Comparison of ENCODE assay signal across 29 cellular contexts in the genomic region with DNA sequence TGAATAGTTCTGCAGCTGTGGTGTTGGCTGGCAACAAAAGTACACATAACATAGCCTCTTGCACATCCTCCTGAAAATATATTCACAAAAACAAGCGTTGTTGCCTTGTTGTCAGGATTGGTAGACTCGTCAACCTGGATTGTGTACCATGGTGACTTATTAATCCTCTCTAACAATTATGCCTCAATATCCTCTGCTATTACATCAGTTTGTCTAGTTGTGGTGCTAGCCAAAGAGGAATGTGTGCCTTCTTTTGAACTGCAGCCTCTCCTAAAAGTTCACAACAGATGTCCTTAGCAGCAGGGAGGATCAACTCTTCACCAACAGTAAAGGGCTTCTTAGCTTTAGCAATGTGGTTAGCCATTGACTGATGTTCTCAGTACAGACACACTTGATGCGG.
"Had no signal": no experiment of that assay in that cellular context is flagged by ENCODE, and none has a peak within 500 bp of the region (broad histone marks: within the 10 kb centered on the region; RNA-seq: fewer than 3 reads in every experiment).

No MANE protein-coding gene starts in this region.

- H3K9me3 ChIP-seq: adrenal gland, ascending aorta, gastrocnemius medialis, left lung, lower lobe of right lung, mucosa of descending colon, ovary, psoas muscle, right atrium auricular region, testis, uterus had no signal

- H3K4me3 Mint-ChIP-seq: activated B cell treated with CpG ODN at 0.5 μM for 24 hours; activated CD8-positive, alpha-beta memory T cell treated with anti-CD3 and anti-CD28 coated beads, Interleukin-2, amount 10 ng/mL, durations not matched to agents 7 days and 5 days; activated CD8-positive, alpha-beta T cell treated with anti-CD3 and anti-CD28 coated beads for 36 hours; activated naive CD8-positive, alpha-beta T cell; effector memory CD8-positive, alpha-beta T cell; nephron progenitor cell; type B pancreatic cell had no signal

- DNase-seq: activated B cell treated with CpG ODN at 0.5 μM for 24 hours; activated CD4-positive, alpha-beta T cell treated with anti-CD3 and anti-CD28 coated beads, Interleukin-2, amount 50 U/mL, for 1 hour; activated CD8-positive, alpha-beta memory T cell treated with anti-CD3 and anti-CD28 coated beads, Interleukin-2, amount 10 ng/mL, durations not matched to agents 7 days and 5 days; activated CD8-positive, alpha-beta T cell treated with anti-CD3 and anti-CD28 coated beads for 36 hours; activated naive CD4-positive, alpha-beta T cell; activated T-cell treated with anti-CD3 and anti-CD28 coated beads, Interleukin-2, amount 50 U/mL, for 48 hours; adrenal gland; cortex of kidney; effector memory CD8-positive, alpha-beta T cell; erythroblast; gastrocnemius medialis; glutamatergic neuron; left lung; lower lobe of right lung; mesendoderm; mucosa of descending colon; nephron progenitor cell; ovary; psoas muscle; stimulated activated CD4-positive, alpha-beta T cell treated with anti-CD3 and anti-CD28 coated beads, Interleukin-2, amount 100 ng/mL, for 48 hours; stimulated activated naive CD8-positive, alpha-beta T cell treated with anti-CD3 and anti-CD28 coated beads, Interleukin-15, Interleukin-2, amounts not matched to agents 100 U/mL and 50 U/mL, for 24 hours; T-helper 2 cell; testis; uterus had no signal

- H3K27me3 ChIP-seq: adrenal gland, ascending aorta, gastrocnemius medialis, left lung, ovary, right atrium auricular region, testis, uterus had no signal

- H3K27me3 Mint-ChIP-seq: activated B cell treated with CpG ODN at 0.5 μM for 24 hours; activated CD8-positive, alpha-beta memory T cell treated with anti-CD3 and anti-CD28 coated beads, Interleukin-2, amount 10 ng/mL, durations not matched to agents 7 days and 5 days; activated CD8-positive, alpha-beta T cell treated with anti-CD3 and anti-CD28 coated beads for 36 hours; activated naive CD8-positive, alpha-beta T cell; effector memory CD8-positive, alpha-beta T cell had no signal

- H3K4me1 ChIP-seq: uterus had no signal

- H3K36me3 ChIP-seq: adrenal gland, ascending aorta, gastrocnemius medialis, left lung, lower lobe of right lung, ovary, right atrium auricular region, uterus had no signal

- H3K4me3 ChIP-seq: adrenal gland, ascending aorta, gastrocnemius medialis, left lung, lower lobe of right lung, mucosa of descending colon, ovary, psoas muscle, right atrium auricular region, testis, uterus had no signal

- H3K27ac Mint-ChIP-seq: activated B cell treated with CpG ODN at 0.5 μM for 24 hours; activated CD8-positive, alpha-beta memory T cell treated with anti-CD3 and anti-CD28 coated beads, Interleukin-2, amount 10 ng/mL, durations not matched to agents 7 days and 5 days; activated CD8-positive, alpha-beta T cell treated with anti-CD3 and anti-CD28 coated beads for 36 hours; activated naive CD8-positive, alpha-beta T cell; brain; effector memory CD8-positive, alpha-beta T cell; nephron progenitor cell; type B pancreatic cell had no signal

- H3K27ac ChIP-seq: adrenal gland, ascending aorta, gastrocnemius medialis, left lung, lower lobe of right lung, ovary, psoas muscle, right atrium auricular region, testis, uterus had no signal

- H3K9me3 Mint-ChIP-seq: activated B cell treated with CpG ODN at 0.5 μM for 24 hours; activated CD8-positive, alpha-beta T cell treated with anti-CD3 and anti-CD28 coated beads for 36 hours; effector memory CD8-positive, alpha-beta T cell; nephron progenitor cell; type B pancreatic cell had no signal
